ENCODE assay signal across 1 cellular context in the genomic region with DNA sequence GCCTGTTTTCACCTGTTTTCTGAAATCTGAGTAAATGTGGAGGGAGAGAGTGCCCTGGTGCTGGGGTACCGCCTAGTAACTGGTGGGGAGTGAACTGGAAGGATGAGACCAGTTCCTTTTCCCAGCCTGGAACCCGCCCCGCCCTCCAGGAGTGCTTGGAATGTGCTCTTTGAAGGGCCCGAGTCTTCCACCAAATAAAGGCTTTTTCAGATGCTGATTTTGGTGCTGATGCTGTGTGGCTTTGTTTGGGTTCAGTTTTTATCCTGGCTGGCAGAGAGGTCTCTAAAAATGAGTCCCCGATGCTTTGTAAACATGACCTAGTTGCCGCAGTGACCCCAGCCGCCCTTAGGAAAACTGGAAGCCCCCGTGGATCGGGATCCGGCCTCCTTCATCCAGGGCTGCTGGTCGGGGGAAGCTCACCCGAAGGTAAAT.
TF ChIP-seq lines count a peak whose summit lies in the region.

No MANE protein-coding gene starts in this region.

TF ChIP-seq in GM23338, 12 proteins besides CTCF, POLR2A, EP300 and RAD21 (continued from another document):
- TF ChIP-seq, protein P1, sequence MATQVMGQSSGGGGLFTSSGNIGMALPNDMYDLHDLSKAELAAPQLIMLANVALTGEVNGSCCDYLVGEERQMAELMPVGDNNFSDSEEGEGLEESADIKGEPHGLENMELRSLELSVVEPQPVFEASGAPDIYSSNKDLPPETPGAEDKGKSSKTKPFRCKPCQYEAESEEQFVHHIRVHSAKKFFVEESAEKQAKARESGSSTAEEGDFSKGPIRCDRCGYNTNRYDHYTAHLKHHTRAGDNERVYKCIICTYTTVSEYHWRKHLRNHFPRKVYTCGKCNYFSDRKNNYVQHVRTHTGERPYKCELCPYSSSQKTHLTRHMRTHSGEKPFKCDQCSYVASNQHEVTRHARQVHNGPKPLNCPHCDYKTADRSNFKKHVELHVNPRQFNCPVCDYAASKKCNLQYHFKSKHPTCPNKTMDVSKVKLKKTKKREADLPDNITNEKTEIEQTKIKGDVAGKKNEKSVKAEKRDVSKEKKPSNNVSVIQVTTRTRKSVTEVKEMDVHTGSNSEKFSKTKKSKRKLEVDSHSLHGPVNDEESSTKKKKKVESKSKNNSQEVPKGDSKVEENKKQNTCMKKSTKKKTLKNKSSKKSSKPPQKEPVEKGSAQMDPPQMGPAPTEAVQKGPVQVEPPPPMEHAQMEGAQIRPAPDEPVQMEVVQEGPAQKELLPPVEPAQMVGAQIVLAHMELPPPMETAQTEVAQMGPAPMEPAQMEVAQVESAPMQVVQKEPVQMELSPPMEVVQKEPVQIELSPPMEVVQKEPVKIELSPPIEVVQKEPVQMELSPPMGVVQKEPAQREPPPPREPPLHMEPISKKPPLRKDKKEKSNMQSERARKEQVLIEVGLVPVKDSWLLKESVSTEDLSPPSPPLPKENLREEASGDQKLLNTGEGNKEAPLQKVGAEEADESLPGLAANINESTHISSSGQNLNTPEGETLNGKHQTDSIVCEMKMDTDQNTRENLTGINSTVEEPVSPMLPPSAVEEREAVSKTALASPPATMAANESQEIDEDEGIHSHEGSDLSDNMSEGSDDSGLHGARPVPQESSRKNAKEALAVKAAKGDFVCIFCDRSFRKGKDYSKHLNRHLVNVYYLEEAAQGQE (IDR thresholded peaks at IDR 0.05; ENCODE audit: unreplicated experiment), result peak; percentile 1
- TF ChIP-seq, protein P2, sequence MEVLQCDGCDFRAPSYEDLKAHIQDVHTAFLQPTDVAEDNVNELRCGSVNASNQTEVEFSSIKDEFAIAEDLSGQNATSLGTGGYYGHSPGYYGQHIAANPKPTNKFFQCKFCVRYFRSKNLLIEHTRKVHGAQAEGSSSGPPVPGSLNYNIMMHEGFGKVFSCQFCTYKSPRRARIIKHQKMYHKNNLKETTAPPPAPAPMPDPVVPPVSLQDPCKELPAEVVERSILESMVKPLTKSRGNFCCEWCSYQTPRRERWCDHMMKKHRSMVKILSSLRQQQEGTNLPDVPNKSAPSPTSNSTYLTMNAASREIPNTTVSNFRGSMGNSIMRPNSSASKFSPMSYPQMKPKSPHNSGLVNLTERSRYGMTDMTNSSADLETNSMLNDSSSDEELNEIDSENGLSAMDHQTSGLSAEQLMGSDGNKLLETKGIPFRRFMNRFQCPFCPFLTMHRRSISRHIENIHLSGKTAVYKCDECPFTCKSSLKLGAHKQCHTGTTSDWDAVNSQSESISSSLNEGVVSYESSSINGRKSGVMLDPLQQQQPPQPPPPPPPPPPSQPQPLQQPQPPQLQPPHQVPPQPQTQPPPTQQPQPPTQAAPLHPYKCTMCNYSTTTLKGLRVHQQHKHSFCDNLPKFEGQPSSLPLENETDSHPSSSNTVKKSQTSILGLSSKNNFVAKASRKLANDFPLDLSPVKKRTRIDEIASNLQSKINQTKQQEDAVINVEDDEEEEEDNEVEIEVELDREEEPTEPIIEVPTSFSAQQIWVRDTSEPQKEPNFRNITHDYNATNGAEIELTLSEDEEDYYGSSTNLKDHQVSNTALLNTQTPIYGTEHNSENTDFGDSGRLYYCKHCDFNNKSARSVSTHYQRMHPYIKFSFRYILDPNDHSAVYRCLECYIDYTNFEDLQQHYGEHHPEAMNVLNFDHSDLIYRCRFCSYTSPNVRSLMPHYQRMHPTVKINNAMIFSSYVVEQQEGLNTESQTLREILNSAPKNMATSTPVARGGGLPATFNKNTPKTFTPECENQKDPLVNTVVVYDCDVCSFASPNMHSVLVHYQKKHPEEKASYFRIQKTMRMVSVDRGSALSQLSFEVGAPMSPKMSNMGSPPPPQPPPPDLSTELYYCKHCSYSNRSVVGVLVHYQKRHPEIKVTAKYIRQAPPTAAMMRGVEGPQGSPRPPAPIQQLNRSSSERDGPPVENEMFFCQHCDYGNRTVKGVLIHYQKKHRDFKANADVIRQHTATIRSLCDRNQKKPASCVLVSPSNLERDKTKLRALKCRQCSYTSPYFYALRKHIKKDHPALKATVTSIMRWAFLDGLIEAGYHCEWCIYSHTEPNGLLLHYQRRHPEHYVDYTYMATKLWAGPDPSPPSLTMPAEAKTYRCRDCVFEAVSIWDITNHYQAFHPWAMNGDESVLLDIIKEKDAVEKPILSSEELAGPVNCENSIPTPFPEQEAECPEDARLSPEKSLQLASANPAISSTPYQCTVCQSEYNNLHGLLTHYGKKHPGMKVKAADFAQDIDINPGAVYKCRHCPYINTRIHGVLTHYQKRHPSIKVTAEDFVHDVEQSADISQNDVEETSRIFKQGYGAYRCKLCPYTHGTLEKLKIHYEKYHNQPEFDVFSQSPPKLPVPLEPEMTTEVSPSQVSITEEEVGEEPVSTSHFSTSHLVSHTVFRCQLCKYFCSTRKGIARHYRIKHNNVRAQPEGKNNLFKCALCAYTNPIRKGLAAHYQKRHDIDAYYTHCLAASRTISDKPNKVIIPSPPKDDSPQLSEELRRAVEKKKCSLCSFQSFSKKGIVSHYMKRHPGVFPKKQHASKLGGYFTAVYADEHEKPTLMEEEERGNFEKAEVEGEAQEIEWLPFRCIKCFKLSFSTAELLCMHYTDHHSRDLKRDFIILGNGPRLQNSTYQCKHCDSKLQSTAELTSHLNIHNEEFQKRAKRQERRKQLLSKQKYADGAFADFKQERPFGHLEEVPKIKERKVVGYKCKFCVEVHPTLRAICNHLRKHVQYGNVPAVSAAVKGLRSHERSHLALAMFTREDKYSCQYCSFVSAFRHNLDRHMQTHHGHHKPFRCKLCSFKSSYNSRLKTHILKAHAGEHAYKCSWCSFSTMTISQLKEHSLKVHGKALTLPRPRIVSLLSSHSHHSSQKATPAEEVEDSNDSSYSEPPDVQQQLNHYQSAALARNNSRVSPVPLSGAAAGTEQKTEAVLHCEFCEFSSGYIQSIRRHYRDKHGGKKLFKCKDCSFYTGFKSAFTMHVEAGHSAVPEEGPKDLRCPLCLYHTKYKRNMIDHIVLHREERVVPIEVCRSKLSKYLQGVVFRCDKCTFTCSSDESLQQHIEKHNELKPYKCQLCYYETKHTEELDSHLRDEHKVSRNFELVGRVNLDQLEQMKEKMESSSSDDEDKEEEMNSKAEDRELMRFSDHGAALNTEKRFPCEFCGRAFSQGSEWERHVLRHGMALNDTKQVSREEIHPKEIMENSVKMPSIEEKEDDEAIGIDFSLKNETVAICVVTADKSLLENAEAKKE (CRISPR knock-in tag; IDR thresholded peaks at IDR 0.05), result no peak
- TF ChIP-seq NANOG (IDR thresholded peaks at IDR 0.05; ENCODE audit: borderline replicate concordance) (peak; percentile 75), STAT1 (IDR thresholded peaks at IDR 0.05; ENCODE audit: unreplicated experiment) (no peak), EZH2 (IDR thresholded peaks at IDR 0.05; ENCODE audit: low read depth, unreplicated experiment) (no peak)
